In genomic region chr18:46759885-46760284, GRCh38 we compare ENCODE assay signal across 23 cellular contexts. TPM values are rescaled to one million over a fixed set of nuclear protein-coding genes. Genes with fewer than 3 reads are reported as not detected.
DNase-seq lines count a peak whose midpoint lies in the region; ATAC-seq and TF ChIP-seq lines count a peak whose summit lies in the region.
"Had no signal": no experiment of that assay in that cellular context is flagged by ENCODE, and none has a peak within 500 bp of the region (broad histone marks: within the 10 kb centered on the region; RNA-seq: fewer than 3 reads in every experiment).

No MANE protein-coding gene starts in this region.

- intact Hi-C loops in esophagus muscularis mucosa (cut with DNase I), result no loop called here

- in situ Hi-C loops in G401 (cut with HindIII; ENCODE audit: low sequenced_read_pairs), result no loop called here

- no peak for ATAC-seq in T-helper 17 cell
- no peak for ATAC-seq in GM21723 (IDR thresholded peaks at IDR 0.05; ENCODE audit: unreplicated experiment)
- ATAC-seq: naive thymus-derived CD8-positive, alpha-beta T cell had no signal

- H3K36me3 ChIP-seq in esophagus muscularis mucosa, result no peaks in the 10 kb centered on the region
- H3K36me3 ChIP-seq: Peyer's patch had no signal

- H3K9me3 ChIP-seq in esophagus muscularis mucosa (no peaks in the 10 kb centered on the region), T-helper 17 cell (ENCODE audit: control insufficient read depth, low read length, poor library complexity, severe bottlenecking) (no peaks in the 10 kb centered on the region)
- H3K9me3 ChIP-seq: Peyer's patch, SK-N-SH had no signal

- TF ChIP-seq POLR2A in esophagus muscularis mucosa (IDR thresholded peaks at IDR 0.05; ENCODE audit: low read depth), result no peak

- TF ChIP-seq CTCF in esophagus muscularis mucosa (IDR thresholded peaks at IDR 0.05), result no peak

- H3K27ac ChIP-seq in esophagus muscularis mucosa (replicated peaks in 1 of 4), result no peak overlapping the region
- H3K27ac ChIP-seq: epithelial cell of prostate, Peyer's patch had no signal

- H3K4me1 Mint-ChIP-seq in T-helper 17 cell, result peaks cover 3% of the 10 kb centered on the region

- peak; percentile 72 for DNase-seq in G401 (ENCODE audit: low spot score)
- DNase-seq in NCI-H1105 treated with DMSO at 0.1 percent for 48 hours (lab: John Stamatoyannopoulos, UW), result peak; percentile 74
- peak; percentile 28 for DNase-seq in NCI-H345 (lab: John Stamatoyannopoulos, UW)
- peak; percentile 39 for DNase-seq in esophagus muscularis mucosa (ENCODE audit: extremely low spot score)
- DNase-seq in effector CD4-positive, alpha-beta T cell, result no peak
- no peak for DNase-seq in T-helper 17 cell
- DNase-seq: activated CD4-positive, CD25-positive, alpha-beta regulatory T cell treated with anti-CD3 and anti-CD28 coated beads, Interleukin-2, amount 50 U/mL, for 72 hours; activated CD8-positive, alpha-beta memory T cell treated with anti-CD3 and anti-CD28 coated beads for 24 hours; activated naive CD8-positive, alpha-beta T cell treated with anti-CD3 and anti-CD28 coated beads, Interleukin-2, amount 10 ng/mL, durations not matched to agents 7 days and 5 days; AML-193; Calu3; foreskin melanocyte; GOT3; mesenchymal stem cell; naive thymus-derived CD8-positive, alpha-beta T cell; NCI-H526 treated with DMSO at 0.1 percent for 48 hours; Peyer's patch; SK-N-SH; stimulated activated CD4-positive, alpha-beta T cell treated with anti-CD3 and anti-CD28 coated beads, Interleukin-2, amount 100 ng/mL, for 48 hours; T-helper 9 cell had no signal

- peaks cover 0 to 75% (median 24%) of the 10 kb centered on the region in 4 donors for H3K27me3 ChIP-seq in esophagus muscularis mucosa

- peaks cover 76% of the 10 kb centered on the region for H3K27me3 Mint-ChIP-seq in T-helper 17 cell

- peaks cover 5 to 27% (median 24%) of the 10 kb centered on the region in 4 donors for H3K4me1 ChIP-seq in esophagus muscularis mucosa

- no peak for TF ChIP-seq EP300 in esophagus muscularis mucosa (IDR thresholded peaks at IDR 0.05)

- no peak overlapping the region for H3K4me3 ChIP-seq in esophagus muscularis mucosa
- H3K4me3 ChIP-seq: Peyer's patch had no signal

- H3K36me3 Mint-ChIP-seq in T-helper 17 cell (ENCODE audit: low read depth), result no peaks in the 10 kb centered on the region
- H3K36me3 Mint-ChIP-seq: activated naive CD8-positive, alpha-beta T cell treated with anti-CD3 and anti-CD28 coated beads, Interleukin-2, amount 10 ng/mL, durations not matched to agents 7 days and 5 days; naive thymus-derived CD8-positive, alpha-beta T cell had no signal

- no peak overlapping the region for H3K27ac Mint-ChIP-seq in T-helper 17 cell
- H3K27ac Mint-ChIP-seq: activated naive CD8-positive, alpha-beta T cell treated with anti-CD3 and anti-CD28 coated beads, Interleukin-2, amount 10 ng/mL, durations not matched to agents 7 days and 5 days; dendritic cell treated with granulocyte-macrophage colony-stimulating factor and Interleukin-4, amounts not matched to agents 40 ng/mL and 50 ng/mL, for 4 days; naive thymus-derived CD8-positive, alpha-beta T cell had no signal

- H3K4me3 Mint-ChIP-seq in T-helper 17 cell, result no peak overlapping the region
- H3K4me3 Mint-ChIP-seq: activated naive CD8-positive, alpha-beta T cell treated with anti-CD3 and anti-CD28 coated beads, Interleukin-2, amount 10 ng/mL, durations not matched to agents 7 days and 5 days; dendritic cell treated with granulocyte-macrophage colony-stimulating factor and Interleukin-4, amounts not matched to agents 40 ng/mL and 50 ng/mL, for 4 days; naive thymus-derived CD8-positive, alpha-beta T cell had no signal

- WGBS in esophagus muscularis mucosa, result 67% methylated on average over 6 of the region's 6 CpGs

RNA-seq across cellular contexts. Expression of gene ST8SIA5, which starts 3.0 kb away (rescaled TPM):
- not detected in 2 replicates for total RNA-seq in G401 (2014; rRNA removed; shearing (Covaris generic))
- under 1 TPM in 2 of 4 donors, not detected in 2; 0.06 to 0.26 TPM for total RNA-seq in esophagus muscularis mucosa
- total RNA-seq in T-helper 17 cell, result under 1 TPM in 1 of 2 donors, not detected in 1; 0.34 TPM
- total RNA-seq: activated naive CD8-positive, alpha-beta T cell treated with anti-CD3 and anti-CD28 coated beads, Interleukin-2, amount 10 ng/mL, durations not matched to agents 7 days and 5 days; Calu3 had no signal

Comparison
In these comparisons a context has a peak if more than half of its experiments do, and no peak if none do; other contexts are left out.
1. DNase-seq: peak in G401 (single experiment), NCI-H1105 treated with DMSO at 0.1 percent for 48 hours (single experiment), NCI-H345 (single experiment) and esophagus muscularis mucosa (single experiment); none in effector CD4-positive, alpha-beta T cell (single experiment) and T-helper 17 cell (0 of 3).